In the genomic region with DNA sequence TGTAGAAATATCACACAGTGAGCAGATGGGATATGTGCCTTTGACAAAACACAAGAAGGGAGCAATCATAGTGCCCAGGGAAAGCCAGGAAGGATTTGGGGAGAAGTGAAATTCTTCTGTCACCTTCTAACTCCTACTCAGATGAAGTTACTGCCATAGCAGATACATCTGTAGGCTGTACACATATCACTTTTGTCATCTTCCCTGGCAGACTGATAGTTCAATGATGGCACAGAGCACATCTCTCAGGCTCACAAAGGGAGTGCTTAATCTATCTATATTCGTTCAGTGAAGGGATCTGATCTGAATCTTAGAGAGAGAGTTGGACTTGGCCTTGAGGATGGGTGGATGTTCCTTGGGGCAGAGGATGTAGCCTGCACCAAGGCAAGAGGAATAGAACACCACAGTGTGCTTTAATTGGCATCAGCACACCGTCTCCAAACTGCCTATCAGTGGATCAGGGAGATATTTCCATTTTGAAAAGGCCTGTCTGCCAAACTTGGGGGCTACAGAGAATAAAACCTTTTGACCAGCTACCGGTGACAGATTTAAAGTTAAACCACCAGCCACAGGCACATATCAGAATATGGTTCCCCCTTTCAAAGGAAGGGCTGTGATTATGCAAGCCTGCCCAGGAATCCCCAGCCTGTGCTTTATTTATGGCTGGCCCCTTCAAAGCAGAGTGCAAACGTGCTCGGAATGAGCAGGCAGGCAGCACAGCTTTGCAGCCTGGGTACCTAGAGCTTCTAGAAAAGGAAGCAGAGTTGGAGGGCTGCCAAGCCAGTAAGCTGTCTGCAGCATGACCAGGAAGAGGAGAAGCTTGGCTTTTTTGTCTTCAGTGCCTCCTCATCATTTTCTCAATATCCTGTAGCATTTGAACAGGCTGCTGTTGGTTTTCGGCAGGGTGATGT, we compare ENCODE assay signal across 1 cellular context.
TF ChIP-seq lines count a peak whose summit lies in the region.

No MANE protein-coding gene starts in this region.

TF ChIP-seq in GM23338, 12 proteins besides CTCF, POLR2A, EP300 and RAD21 (continued from another document):
- TF ChIP-seq ZNF462 (CRISPR knock-in tag; IDR thresholded peaks at IDR 0.05) (no peak), NANOG (IDR thresholded peaks at IDR 0.05; ENCODE audit: borderline replicate concordance) (no peak), ETS1 (IDR thresholded peaks at IDR 0.05) (no peak), STAT1 (IDR thresholded peaks at IDR 0.05; ENCODE audit: unreplicated experiment) (no peak)
